21 cellular contexts compared by ENCODE assay signal in genomic region chr3:40189118-40189517, GRCh38.
DNase-seq lines count a peak whose midpoint lies in the region; ATAC-seq and TF ChIP-seq lines count a peak whose summit lies in the region.
"Had no signal": no experiment of that assay in that cellular context is flagged by ENCODE, and none has a peak within 500 bp of the region (broad histone marks: within the 10 kb centered on the region; RNA-seq: fewer than 3 reads in every experiment).

No MANE protein-coding gene starts in this region.

- no peak overlapping the region for H3K27ac ChIP-seq in right cardiac atrium (ENCODE audit: low read length)
- H3K27ac ChIP-seq in angular gyrus (ENCODE audit: low read depth, low read length) = peak overlapping the region; percentile 50
- peak overlapping the region; percentile 61 for H3K27ac ChIP-seq in temporal lobe (ENCODE audit: low read depth, low read length)
- H3K27ac ChIP-seq: 22Rv1, BLaER1, C4-2B, GM23248 had no signal

- TF ChIP-seq CTCF in neural crest cell (conservative IDR thresholded peaks at IDR 0.05) = no peak

- H3K9me3 Mint-ChIP-seq in neural crest cell = no peaks in the 10 kb centered on the region
- H3K9me3 Mint-ChIP-seq: CD4-positive, CD25-positive, alpha-beta regulatory T cell; CD8-positive, alpha-beta T cell had no signal

- no peaks in the 10 kb centered on the region for H3K36me3 Mint-ChIP-seq in neural crest cell (ENCODE audit: low read depth)
- H3K36me3 Mint-ChIP-seq: CD4-positive, CD25-positive, alpha-beta regulatory T cell; CD8-positive, alpha-beta T cell had no signal

- H3K27ac Mint-ChIP-seq in neural crest cell (ENCODE audit: unreplicated experiment) = peak overlapping the region; percentile 19
- H3K27ac Mint-ChIP-seq: B cell; CD4-positive, CD25-positive, alpha-beta regulatory T cell; CD8-positive, alpha-beta T cell had no signal

- H3K9me3 ChIP-seq in right cardiac atrium (ENCODE audit: control insufficient read depth, low read length) = no peaks in the 10 kb centered on the region
- H3K9me3 ChIP-seq: BLaER1 had no signal

- no peak for TF ChIP-seq POLR2A in GM18505 (IDR thresholded peaks at IDR 0.05; ENCODE audit: borderline replicate concordance, extremely low read depth, insufficient read depth, insufficient read length)

- peaks cover 3% of the 10 kb centered on the region for H3K4me1 ChIP-seq in right cardiac atrium (ENCODE audit: control insufficient read depth, insufficient read depth, low read length)

- DNase-seq in Right ventricle myocardium superior (no peak), right cardiac atrium (no peak), neural crest cell (ENCODE audit: low read depth, low spot score) (no peak), DMS153 treated with DMSO at 0.1 percent for 48 hours (lab: John Stamatoyannopoulos, UW; ENCODE audit: unreplicated experiment) (no peak), MV-4-11 (lab: John Stamatoyannopoulos, UW) (no peak)
- DNase-seq: CD4-positive, CD25-positive, alpha-beta regulatory T cell; CD8-positive, alpha-beta T cell; DMS 273 treated with DMSO at 0.1 percent for 48 hours; DMS53; DMS79 treated with DMSO at 0.1 percent for 48 hours; GF-D8; GM23248; H7; HCEC 1CT had no signal

- H3K4me3 ChIP-seq in right cardiac atrium (ENCODE audit: low read length) = no peak overlapping the region
- H3K4me3 ChIP-seq: BLaER1, GM23248 had no signal

- WGBS in right cardiac atrium = 71% methylated on average over 3 of the region's 3 CpGs

- intact Hi-C loops in Right ventricle myocardium superior (cut with DNase I) (no loop called here), right cardiac atrium (cut with DNase I) (loop anchor here in 1 of 4 donors (2.0 kb wide), 1 partner anchor 126 kb away; no protein-coding TSS in a partner anchor)

- H3K4me3 Mint-ChIP-seq in neural crest cell = no peak overlapping the region
- H3K4me3 Mint-ChIP-seq: B cell; CD4-positive, CD25-positive, alpha-beta regulatory T cell; CD8-positive, alpha-beta T cell had no signal

- peak; percentile 42 for ATAC-seq in Right ventricle myocardium superior (ENCODE audit: poor library complexity)
- no peak for ATAC-seq in right cardiac atrium
- ATAC-seq in GM18505 (IDR thresholded peaks at IDR 0.05; ENCODE audit: unreplicated experiment) = no peak
- ATAC-seq: CD8-positive, alpha-beta T cell had no signal

- H3K4me1 Mint-ChIP-seq in neural crest cell = no peaks in the 10 kb centered on the region
- H3K4me1 Mint-ChIP-seq: CD4-positive, CD25-positive, alpha-beta regulatory T cell had no signal

- no peaks in the 10 kb centered on the region for H3K27me3 Mint-ChIP-seq in neural crest cell (ENCODE audit: low read depth)
- H3K27me3 Mint-ChIP-seq: B cell had no signal

- no peaks in the 10 kb centered on the region for H3K27me3 ChIP-seq in right cardiac atrium (ENCODE audit: control insufficient read depth, insufficient read depth)
- H3K27me3 ChIP-seq: BLaER1 had no signal
